In genomic region chr9:41109253-41109652, GRCh38 we compare ENCODE assay signal across 9 cellular contexts. TPM values are rescaled to one million over a fixed set of nuclear protein-coding genes. Genes with fewer than 3 reads are reported as not detected.
"Had no signal": no experiment of that assay in that cellular context is flagged by ENCODE, and none has a peak within 500 bp of the region (broad histone marks: within the 10 kb centered on the region; RNA-seq: fewer than 3 reads in every experiment).

No MANE protein-coding gene starts in this region.

RNA-seq across cellular contexts. Expression of gene FOXD4L6, which starts 19.2 kb away (rescaled TPM):
- total RNA-seq: colonic mucosa; epithelial cell of proximal tubule; left ventricle myocardium inferior; naive thymus-derived CD8-positive, alpha-beta T cell; psoas muscle; right lobe of liver; thyroid gland had no signal
- polyA plus RNA-seq: immature natural killer cell; keratinocyte; naive thymus-derived CD8-positive, alpha-beta T cell had no signal
